Comparison of ENCODE assay signal across 20 cellular contexts in the genomic region with DNA sequence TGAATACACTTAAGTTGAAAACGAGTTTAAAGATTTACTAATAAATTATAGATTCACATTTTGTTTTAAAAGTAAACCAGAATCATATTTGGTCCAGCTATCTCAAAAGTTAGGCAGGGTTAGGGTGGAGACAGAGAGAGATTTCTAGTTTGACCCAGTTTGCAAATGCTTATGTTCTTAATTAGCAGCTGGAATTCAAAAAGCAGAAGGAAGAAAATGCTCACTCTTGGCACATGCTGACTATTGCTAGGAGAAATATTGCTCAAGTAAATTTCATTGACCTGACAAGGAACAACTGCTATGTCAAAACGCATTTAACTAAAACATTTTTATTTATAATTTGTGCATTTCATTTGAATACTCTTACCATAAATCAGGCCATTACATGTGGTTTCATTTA.
A peak's percentile ranks its signal among the peaks of the same experiment; 100 is the strongest.
DNase-seq lines count a peak whose midpoint lies in the region; ATAC-seq and TF ChIP-seq lines count a peak whose summit lies in the region.
"Had no signal": no experiment of that assay in that cellular context is flagged by ENCODE, and none has a peak within 500 bp of the region (broad histone marks: within the 10 kb centered on the region; RNA-seq: fewer than 3 reads in every experiment).

No MANE protein-coding gene starts in this region.

- H3K4me1 ChIP-seq in neutrophil (ENCODE audit: control insufficient read depth in 1 of 2, insufficient read depth in 1 of 2, low read depth in 1 of 2, low read length in 1 of 2) = peaks cover 21 to 23% of the 10 kb centered on the region in 2 experiments
- H3K4me1 ChIP-seq: HAP-1 had no signal

- DNase-seq in AG10803 (ENCODE audit: low read depth) (peak; percentile 83), NOMO-1 treated with dmso at 0.1 percent for 144 hours (lab: John Stamatoyannopoulos, UW; ENCODE audit: unreplicated experiment) (peak; percentile 56), fibroblast of gingiva (ENCODE audit: low read depth) (peak; percentile 96), RWPE1 (ENCODE audit: low spot score) (no peak), KBM-7 (no peak), SW480 (ENCODE audit: low spot score) (no peak)
- DNase-seq: activated CD4-positive, alpha-beta T cell treated with anti-CD3 and anti-CD28 coated beads, Interleukin-2, amount 10 ng/mL, durations not matched to agents 24 days and 14 days; Calu3; effector memory CD4-positive, alpha-beta T cell; GDM1; immature natural killer cell; mesendoderm; NCI-H748 treated with DMSO at 0.1 percent for 48 hours; T-helper 9 cell had no signal

- no peaks in the 10 kb centered on the region for H3K36me3 ChIP-seq in neutrophil
- H3K36me3 ChIP-seq: cardiac muscle cell, HAP-1 had no signal

- ATAC-seq in activated CD4-positive, CD25-positive, alpha-beta regulatory T cell treated with anti-CD3 and anti-CD28 coated beads, Interleukin-2, amount 50 U/mL, for 24 hours = no peak
- ATAC-seq: activated naive CD4-positive, alpha-beta T cell treated with anti-CD3 and anti-CD28 coated beads, Interleukin-2, amount 50 U/mL, for 72 hours; stimulated activated effector memory CD8-positive, alpha-beta T cell treated with anti-CD3 and anti-CD28 coated beads, Interleukin-12 subunit alpha, Interleukin-12 subunit beta, amount 100 ng/mL, for 72 hours had no signal

- H3K4me3 ChIP-seq in AG10803 (ENCODE audit: low read length) (no peak overlapping the region), neutrophil (ENCODE audit: low read depth in 1 of 2, low read length in 1 of 2) (no peak overlapping the region)
- H3K4me3 ChIP-seq: cardiac muscle cell, HAP-1 had no signal

- in situ Hi-C loops in KBM-7 (cut with MboI; ENCODE audit: low pct_unique_long_range_greater_than_20kb, low sequenced_read_pairs) = no loop called here

- no peaks in the 10 kb centered on the region for H3K27me3 ChIP-seq in neutrophil
- H3K27me3 ChIP-seq: cardiac muscle cell had no signal

- H3K27ac ChIP-seq in neutrophil = peak overlapping the region; percentile 57
- H3K27ac ChIP-seq in RWPE1 = no peak overlapping the region
- H3K27ac ChIP-seq: cardiac muscle cell had no signal

- POLR2A ChIA-PET in RWPE1 (lab: Yijun Ruan, JAX; ENCODE audit: low non-redundant PET) = no interaction called here

- CTCF ChIA-PET in RWPE1 (lab: Yijun Ruan, JAX) = interaction anchor here (0.6 kb wide), 1 partner anchor 13 kb away, joined by 5 read pairs; no protein-coding TSS in a partner anchor

- no peaks in the 10 kb centered on the region for H3K9me3 ChIP-seq in neutrophil

- TF ChIP-seq CTCF in AG10803 (conservative IDR thresholded peaks at IDR 0.05; ENCODE audit: low read length) = no peak
- TF ChIP-seq CTCF in neutrophil (IDR thresholded peaks at IDR 0.05) = no peak
- no peak for TF ChIP-seq CTCF in RWPE1 (conservative IDR thresholded peaks at IDR 0.05; ENCODE audit: low read depth)

Comparison
In these comparisons a context has a peak if more than half of its experiments do, and no peak if none do; other contexts are left out.
1. DNase-seq: peak in AG10803 (single experiment), NOMO-1 treated with dmso at 0.1 percent for 144 hours (single experiment) and fibroblast of gingiva (single experiment); none in RWPE1 (single experiment), KBM-7 (single experiment) and SW480 (single experiment).